8 cellular contexts compared by ENCODE assay signal in genomic region chr17:41967141-41967920, GRCh38. TPM values are rescaled to one million over a fixed set of nuclear protein-coding genes. Genes with fewer than 3 reads are reported as not detected.
A peak's percentile ranks its signal among the peaks of the same experiment; 100 is the strongest.
DNase-seq lines count a peak whose midpoint lies in the region; ATAC-seq and TF ChIP-seq lines count a peak whose summit lies in the region.

No MANE protein-coding gene starts in this region.

- TF ChIP-seq CTCF in nephron progenitor cell (IDR thresholded peaks at IDR 0.05) = no peak
- no peak for TF ChIP-seq CTCF in upper lobe of right lung (IDR thresholded peaks at IDR 0.05)

- H3K4me1 ChIP-seq in upper lobe of right lung = peaks cover 16% of the 10 kb centered on the region

- CTCF ChIA-PET in activated CD8-positive, alpha-beta T cell treated with anti-CD3 and anti-CD28 coated beads, Interleukin-2, amount 10 ng/mL, durations not matched to agents 7 days and 5 days (lab: Charles Lee) = interaction anchor here (0.8 to 5.4 kb wide), 6 partner anchors 9 to 156 kb away, joined by 3 to 25 read pairs (median 10); partner anchors contain the start of genes DNAJC7, NKIRAS2, ODAD4 and P3H4

- no peak for ATAC-seq in activated CD8-positive, alpha-beta T cell treated with anti-CD3 and anti-CD28 coated beads, Interleukin-2, amount 10 ng/mL, durations not matched to agents 7 days and 5 days
- ATAC-seq in esophagus mucosa (peak; percentile 0), upper lobe of right lung (no peak)

- no peaks in the 10 kb centered on the region for H3K27me3 ChIP-seq in upper lobe of right lung

- H3K4me3 Mint-ChIP-seq in IgD-negative memory B cell (peak overlapping the region; percentile 84 to 97 (median 90)), nephron progenitor cell (peak overlapping the region; percentile 81)
- H3K4me3 Mint-ChIP-seq in activated CD8-positive, alpha-beta T cell treated with anti-CD3 and anti-CD28 coated beads, Interleukin-2, amount 10 ng/mL, durations not matched to agents 7 days and 5 days = peak overlapping the region; percentile 83

- H3K9me3 ChIP-seq in upper lobe of right lung = no peaks in the 10 kb centered on the region

- H3K27ac Mint-ChIP-seq in IgD-negative memory B cell (peak overlapping the region; percentile 59 to 98 (median 76)), nephron progenitor cell (no peak overlapping the region)
- peak overlapping the region; percentile 82 for H3K27ac Mint-ChIP-seq in activated CD8-positive, alpha-beta T cell treated with anti-CD3 and anti-CD28 coated beads, Interleukin-2, amount 10 ng/mL, durations not matched to agents 7 days and 5 days

- H3K27me3 Mint-ChIP-seq in IgD-negative memory B cell (no peaks in the 10 kb centered on the region), nephron progenitor cell (ENCODE audit: low read depth, poor library complexity) (peaks cover 3% of the 10 kb centered on the region)
- H3K27me3 Mint-ChIP-seq in activated CD8-positive, alpha-beta T cell treated with anti-CD3 and anti-CD28 coated beads, Interleukin-2, amount 10 ng/mL, durations not matched to agents 7 days and 5 days (ENCODE audit: low read depth) = no peaks in the 10 kb centered on the region

- peaks cover 1% of the 10 kb centered on the region for H3K36me3 Mint-ChIP-seq in IgD-negative memory B cell
- peaks cover 33% of the 10 kb centered on the region for H3K36me3 Mint-ChIP-seq in activated CD8-positive, alpha-beta T cell treated with anti-CD3 and anti-CD28 coated beads, Interleukin-2, amount 10 ng/mL, durations not matched to agents 7 days and 5 days (ENCODE audit: low read depth)
- H3K36me3 Mint-ChIP-seq in nephron progenitor cell (ENCODE audit: low read depth) = peaks cover 41% of the 10 kb centered on the region

- peaks cover 20 to 31% (median 27%) of the 10 kb centered on the region in 3 donors for H3K4me1 Mint-ChIP-seq in IgD-negative memory B cell
- peaks cover 47% of the 10 kb centered on the region for H3K4me1 Mint-ChIP-seq in activated CD8-positive, alpha-beta T cell treated with anti-CD3 and anti-CD28 coated beads, Interleukin-2, amount 10 ng/mL, durations not matched to agents 7 days and 5 days (ENCODE audit: low read depth)
- peaks cover 35% of the 10 kb centered on the region for H3K4me1 Mint-ChIP-seq in nephron progenitor cell

- intact Hi-C loops in upper lobe of right lung (cut with DNase I) = loop anchor here (10.0 kb wide), 1 partner anchor 147 kb away; the partner anchor contains the start of gene DHX58

- peak overlapping the region; percentile 92 for H3K27ac ChIP-seq in upper lobe of right lung

- POLR2A ChIA-PET in activated CD8-positive, alpha-beta T cell treated with anti-CD3 and anti-CD28 coated beads, Interleukin-2, amount 10 ng/mL, durations not matched to agents 7 days and 5 days (lab: Charles Lee) = interaction anchor here (0.8 to 5.5 kb wide), 12 partner anchors 13 to 439 kb away, joined by 3 to 60 read pairs (median 8); partner anchors contain the start of genes ACLY, DHX58, DNAJC7 and KAT2A

- DNase-seq in NCI-H748 (lab: John Stamatoyannopoulos, UW; ENCODE audit: unreplicated experiment) (peak; percentile 54), NCI-H748 treated with DMSO at 0.1 percent for 48 hours (lab: John Stamatoyannopoulos, UW) (no peak), nephron progenitor cell (no peak), upper lobe of right lung (no peak), NK-92 (lab: John Stamatoyannopoulos, UW; ENCODE audit: unreplicated experiment) (no peak)
- peak; percentile 59 for DNase-seq in activated CD8-positive, alpha-beta T cell treated with anti-CD3 and anti-CD28 coated beads, Interleukin-2, amount 10 ng/mL, durations not matched to agents 7 days and 5 days

- H3K9me3 Mint-ChIP-seq in IgD-negative memory B cell = no peaks in the 10 kb centered on the region
- no peaks in the 10 kb centered on the region for H3K9me3 Mint-ChIP-seq in activated CD8-positive, alpha-beta T cell treated with anti-CD3 and anti-CD28 coated beads, Interleukin-2, amount 10 ng/mL, durations not matched to agents 7 days and 5 days (ENCODE audit: insufficient read depth)
- no peaks in the 10 kb centered on the region for H3K9me3 Mint-ChIP-seq in nephron progenitor cell

- peak overlapping the region; percentile 94 for H3K4me3 ChIP-seq in upper lobe of right lung

- peaks cover 23% of the 10 kb centered on the region for H3K36me3 ChIP-seq in upper lobe of right lung

RNA-seq across cellular contexts. Expression of gene CNP, which starts 0.7 kb away (rescaled TPM):
- polyA plus RNA-seq in IgD-negative memory B cell = 53.0 TPM
- 10 to 100 TPM; 93.4 to 94.6 TPM for total RNA-seq in activated CD8-positive, alpha-beta T cell treated with anti-CD3 and anti-CD28 coated beads, Interleukin-2, amount 10 ng/mL, durations not matched to agents 7 days and 5 days
- total RNA-seq in esophagus mucosa (89.9 TPM), upper lobe of right lung (51.1 TPM)

RNA-seq across cellular contexts. Expression of gene ODAD4, which starts 36.9 kb away (rescaled TPM):
- polyA plus RNA-seq in IgD-negative memory B cell = 0.10 TPM
- under 1 TPM; 0.89 to 0.97 TPM for total RNA-seq in activated CD8-positive, alpha-beta T cell treated with anti-CD3 and anti-CD28 coated beads, Interleukin-2, amount 10 ng/mL, durations not matched to agents 7 days and 5 days
- total RNA-seq in esophagus mucosa (not detected), upper lobe of right lung (1.0 TPM)

RNA-seq across cellular contexts. Expression of gene ACLY, which starts 48.6 kb away (rescaled TPM):
- polyA plus RNA-seq in IgD-negative memory B cell = 52.9 TPM
- total RNA-seq in activated CD8-positive, alpha-beta T cell treated with anti-CD3 and anti-CD28 coated beads, Interleukin-2, amount 10 ng/mL, durations not matched to agents 7 days and 5 days = 100 to 1,000 TPM; 177 to 185 TPM
- 161 TPM for total RNA-seq in esophagus mucosa
- total RNA-seq in upper lobe of right lung = 112 TPM

RNA-seq across cellular contexts. Expression of gene DNAJC7, which starts 49.9 kb away (rescaled TPM):
- 82.3 TPM for polyA plus RNA-seq in IgD-negative memory B cell
- 10 to 100 TPM; 86.1 to 99.8 TPM for total RNA-seq in activated CD8-positive, alpha-beta T cell treated with anti-CD3 and anti-CD28 coated beads, Interleukin-2, amount 10 ng/mL, durations not matched to agents 7 days and 5 days
- 75.5 TPM for total RNA-seq in esophagus mucosa
- total RNA-seq in upper lobe of right lung = 75.9 TPM

RNA-seq across cellular contexts. Expression of gene NKIRAS2, which starts 52.6 kb away (rescaled TPM):
- 30.7 TPM for polyA plus RNA-seq in IgD-negative memory B cell
- total RNA-seq in activated CD8-positive, alpha-beta T cell treated with anti-CD3 and anti-CD28 coated beads, Interleukin-2, amount 10 ng/mL, durations not matched to agents 7 days and 5 days = 10 to 100 TPM; 25.7 to 26.2 TPM
- total RNA-seq in esophagus mucosa = 30.3 TPM
- total RNA-seq in upper lobe of right lung = 28.8 TPM

Comparison
In these comparisons a context has a peak if more than half of its experiments do, and no peak if none do; other contexts are left out.
1. DNase-seq: peak in NCI-H748 (single experiment) and activated CD8-positive, alpha-beta T cell treated with anti-CD3 and anti-CD28 coated beads, Interleukin-2, amount 10 ng/mL, durations not matched to agents 7 days and 5 days (single experiment); none in NCI-H748 treated with DMSO at 0.1 percent for 48 hours (single experiment), nephron progenitor cell (single experiment), upper lobe of right lung (single experiment) and NK-92 (single experiment).
2. Peak in every context shown above with its lines, with median percentiles within 50 percentile points of each other: H3K4me3 Mint-ChIP-seq.